Comparison of ENCODE assay signal across 23 cellular contexts in genomic region chr15:28115871-28116270, GRCh38. TPM values are rescaled to one million over a fixed set of nuclear protein-coding genes. Genes with fewer than 3 reads are reported as not detected.
DNase-seq lines count a peak whose midpoint lies in the region; ATAC-seq and TF ChIP-seq lines count a peak whose summit lies in the region.
"Had no signal": no experiment of that assay in that cellular context is flagged by ENCODE, and none has a peak within 500 bp of the region (broad histone marks: within the 10 kb centered on the region; RNA-seq: fewer than 3 reads in every experiment).

No MANE protein-coding gene starts in this region.

- WGBS in IMR-90 (ENCODE audit: extremely low coverage in 2 of 2, insufficient read length in 1 of 2), 2 experiments: 87% methylated on average over 3 of the region's 13 CpGs; no CpG with 5 or more reads in 1 of the 2 experiments

- no peak overlapping the region for H3K4me3 Mint-ChIP-seq in activated naive CD8-positive, alpha-beta T cell treated with anti-CD3 and anti-CD28 coated beads, Interleukin-2, amount 50 U/mL, for 24 hours
- no peak overlapping the region for H3K4me3 Mint-ChIP-seq in activated naive CD8-positive, alpha-beta T cell treated with anti-CD3 and anti-CD28 coated beads for 36 hours
- no peak overlapping the region for H3K4me3 Mint-ChIP-seq in stimulated activated effector memory CD8-positive, alpha-beta T cell treated with anti-CD3 and anti-CD28 coated beads, Interleukin-12 subunit alpha, Interleukin-12 subunit beta, amount 100 ng/mL, for 72 hours
- H3K4me3 Mint-ChIP-seq in HFFc6: no peak overlapping the region
- H3K4me3 Mint-ChIP-seq: CD4-positive, CD25-positive, alpha-beta regulatory T cell; CD8-positive, alpha-beta memory T cell had no signal

- no peak for TF ChIP-seq CTCF in IMR-90 (conservative IDR thresholded peaks at IDR 0.05; ENCODE audit: low read depth, low read length)
- TF ChIP-seq CTCF in HFFc6 (IDR thresholded peaks at IDR 0.05): no peak

- H3K27ac Mint-ChIP-seq in activated naive CD8-positive, alpha-beta T cell treated with anti-CD3 and anti-CD28 coated beads, Interleukin-2, amount 50 U/mL, for 24 hours: peak overlapping the region; percentile 30
- H3K27ac Mint-ChIP-seq in activated naive CD8-positive, alpha-beta T cell treated with anti-CD3 and anti-CD28 coated beads for 36 hours: no peak overlapping the region
- H3K27ac Mint-ChIP-seq in stimulated activated effector memory CD8-positive, alpha-beta T cell treated with anti-CD3 and anti-CD28 coated beads, Interleukin-12 subunit alpha, Interleukin-12 subunit beta, amount 100 ng/mL, for 72 hours: peak overlapping the region; percentile 27
- no peak overlapping the region for H3K27ac Mint-ChIP-seq in HFFc6
- H3K27ac Mint-ChIP-seq: CD8-positive, alpha-beta memory T cell had no signal

- no peak overlapping the region for H4K5ac ChIP-seq in IMR-90 (ENCODE audit: low read depth, low read length)

- no peaks in the 10 kb centered on the region for H3K27me3 Mint-ChIP-seq in activated naive CD8-positive, alpha-beta T cell treated with anti-CD3 and anti-CD28 coated beads, Interleukin-2, amount 50 U/mL, for 24 hours
- H3K27me3 Mint-ChIP-seq in activated naive CD8-positive, alpha-beta T cell treated with anti-CD3 and anti-CD28 coated beads for 36 hours: no peaks in the 10 kb centered on the region
- H3K27me3 Mint-ChIP-seq in HFFc6 (ENCODE audit: insufficient read depth): peaks cover 2% of the 10 kb centered on the region; the same call in 1 of the 2 replicates
- H3K27me3 Mint-ChIP-seq: CD4-positive, CD25-positive, alpha-beta regulatory T cell; CD8-positive, alpha-beta memory T cell had no signal

- H3K23ac ChIP-seq in IMR-90 (ENCODE audit: low read depth, low read length): no peak overlapping the region

- H2AK9ac ChIP-seq in IMR-90 (replicated peaks; ENCODE audit: low read depth, low read length, poor library complexity): peak overlapping the region; percentile 55

- H3K9ac ChIP-seq in IMR-90 (ENCODE audit: low read depth, low read length): no peak overlapping the region
- H3K9ac ChIP-seq: GM23248 had no signal

- H2BK15ac ChIP-seq in IMR-90 (ENCODE audit: low read depth, low read length): no peak overlapping the region

- no peaks in the 10 kb centered on the region for H3K9me3 Mint-ChIP-seq in activated naive CD8-positive, alpha-beta T cell treated with anti-CD3 and anti-CD28 coated beads, Interleukin-2, amount 50 U/mL, for 24 hours
- H3K9me3 Mint-ChIP-seq in activated naive CD8-positive, alpha-beta T cell treated with anti-CD3 and anti-CD28 coated beads for 36 hours: no peaks in the 10 kb centered on the region
- H3K9me3 Mint-ChIP-seq in stimulated activated effector memory CD8-positive, alpha-beta T cell treated with anti-CD3 and anti-CD28 coated beads, Interleukin-12 subunit alpha, Interleukin-12 subunit beta, amount 100 ng/mL, for 72 hours: no peaks in the 10 kb centered on the region
- no peaks in the 10 kb centered on the region for H3K9me3 Mint-ChIP-seq in HFFc6
- H3K9me3 Mint-ChIP-seq: CD4-positive, CD25-positive, alpha-beta regulatory T cell; CD8-positive, alpha-beta memory T cell had no signal

- no peaks in the 10 kb centered on the region for H3K9me1 ChIP-seq in IMR-90 (ENCODE audit: insufficient read depth, low read length)

- intact Hi-C loops in IMR-90 (cut with micrococcal nuclease): no loop called here

- no peak overlapping the region for H2BK20ac ChIP-seq in IMR-90 (ENCODE audit: low read depth, low read length)

- dilution Hi-C loops in IMR-90 (cut with HindIII; ENCODE audit: low sequenced_read_pairs, unreplicated experiment): no loop called here

- no peak overlapping the region for H3K27ac ChIP-seq in IMR-90 (ENCODE audit: insufficient read depth, low read length)
- H3K27ac ChIP-seq: GM23248, HL-60 had no signal

- no peak overlapping the region for H4K91ac ChIP-seq in IMR-90 (ENCODE audit: insufficient read depth, low read depth, low read length)

- CTCF ChIA-PET in IMR-90 (lab: Yijun Ruan, JAX): no interaction called here

- ATAC-seq in activated naive CD8-positive, alpha-beta T cell treated with anti-CD3 and anti-CD28 coated beads, Interleukin-2, amount 50 U/mL, for 24 hours: no peak
- ATAC-seq in IMR-90 (ENCODE audit: low read depth) (no peak), left lobe of liver (no peak), GM21423 (IDR thresholded peaks at IDR 0.05; ENCODE audit: unreplicated experiment) (no peak)
- no peak for ATAC-seq in stimulated activated effector memory CD8-positive, alpha-beta T cell treated with anti-CD3 and anti-CD28 coated beads, Interleukin-12 subunit alpha, Interleukin-12 subunit beta, amount 100 ng/mL, for 72 hours
- ATAC-seq: GM12878 had no signal

- peaks cover 2% of the 10 kb centered on the region; the same call in 1 of the 2 replicates for H3K4me1 ChIP-seq in IMR-90 (ENCODE audit: control insufficient read depth, insufficient read depth, low read length)
- H3K4me1 ChIP-seq: BE2C had no signal

- H4K8ac ChIP-seq in IMR-90 (ENCODE audit: low read depth in 2 of 2, low read length in 2 of 2): no peak overlapping the region

- H3K79me1 ChIP-seq in IMR-90 (ENCODE audit: low read depth in 1 of 2, low read length in 2 of 2): peaks cover 0 to 3% of the 10 kb centered on the region in 2 experiments; a peak in 1 of 4 replicates

- H3K4me2 ChIP-seq in IMR-90 (ENCODE audit: low read depth, low read length): no peak overlapping the region

- H3K36me3 ChIP-seq in IMR-90 (ENCODE audit: control insufficient read depth, insufficient read depth, low read length): peaks cover 50% of the 10 kb centered on the region

- H3K56ac ChIP-seq in IMR-90 (ENCODE audit: extremely low read depth, insufficient read depth, low read length): no peak overlapping the region

- DNase-seq in activated naive CD8-positive, alpha-beta T cell treated with anti-CD3 and anti-CD28 coated beads, Interleukin-2, amount 50 U/mL, for 24 hours: no peak
- DNase-seq in activated naive CD8-positive, alpha-beta T cell treated with anti-CD3 and anti-CD28 coated beads for 36 hours: no peak
- DNase-seq in IMR-90: no peak
- DNase-seq in left lobe of liver (ENCODE audit: low spot score): peak; percentile 15
- DNase-seq in stimulated activated effector memory CD8-positive, alpha-beta T cell treated with anti-CD3 and anti-CD28 coated beads, Interleukin-12 subunit alpha, Interleukin-12 subunit beta, amount 100 ng/mL, for 72 hours (ENCODE audit: low spot score in 2 of 2): no peak
- no peak for DNase-seq in HFFc6
- DNase-seq in AG20443 (ENCODE audit: low spot score): no peak
- DNase-seq: BE2C; C1 segment of cervical spinal cord; CD4-positive, CD25-positive, alpha-beta regulatory T cell; CD8-positive, alpha-beta memory T cell; COR-L47; DMS 273 treated with DMSO at 0.1 percent for 48 hours; DMS53; DND-41; EL; GM23248; HCEC 1CT had no signal

- no peak overlapping the region for H2AK5ac ChIP-seq in IMR-90 (ENCODE audit: low read depth, low read length)

- H3K14ac ChIP-seq in IMR-90 (replicated peaks; ENCODE audit: low read depth, low read length): no peak overlapping the region

- no peaks in the 10 kb centered on the region for H4K20me1 ChIP-seq in IMR-90 (ENCODE audit: insufficient read depth, low read length)

- no peak overlapping the region for H2AFZ ChIP-seq in IMR-90 (replicated peaks; ENCODE audit: low read length, poor library complexity)
- H2AFZ ChIP-seq: GM23248 had no signal

- no peak overlapping the region for H2BK5ac ChIP-seq in IMR-90 (ENCODE audit: low read depth, low read length, poor library complexity, severe bottlenecking)

- no peak overlapping the region for H2BK120ac ChIP-seq in IMR-90 (ENCODE audit: low read depth, low read length)

- H3K27me3 ChIP-seq in IMR-90 (ENCODE audit: control insufficient read depth, insufficient read depth, low read length): no peaks in the 10 kb centered on the region
- H3K27me3 ChIP-seq: BE2C had no signal

- POLR2A ChIA-PET in IMR-90 (lab: Charles Lee; ENCODE audit: unreplicated experiment): no interaction called here

- no peaks in the 10 kb centered on the region for H3K9me3 ChIP-seq in IMR-90 (ENCODE audit: control insufficient read depth, insufficient read depth, low read length)
- H3K9me3 ChIP-seq: BE2C had no signal

- no peak overlapping the region for H3K4me3 ChIP-seq in IMR-90 (ENCODE audit: insufficient read depth, low read depth, low read length)
- H3K4me3 ChIP-seq: GM12878, GM23248 had no signal

- H3K4me1 Mint-ChIP-seq in activated naive CD8-positive, alpha-beta T cell treated with anti-CD3 and anti-CD28 coated beads, Interleukin-2, amount 50 U/mL, for 24 hours: no peaks in the 10 kb centered on the region
- H3K4me1 Mint-ChIP-seq in activated naive CD8-positive, alpha-beta T cell treated with anti-CD3 and anti-CD28 coated beads for 36 hours: no peaks in the 10 kb centered on the region
- no peaks in the 10 kb centered on the region for H3K4me1 Mint-ChIP-seq in stimulated activated effector memory CD8-positive, alpha-beta T cell treated with anti-CD3 and anti-CD28 coated beads, Interleukin-12 subunit alpha, Interleukin-12 subunit beta, amount 100 ng/mL, for 72 hours
- peaks cover 9% of the 10 kb centered on the region; the same call in 1 of the 2 replicates for H3K4me1 Mint-ChIP-seq in HFFc6 (ENCODE audit: low read depth)
- H3K4me1 Mint-ChIP-seq: CD8-positive, alpha-beta memory T cell had no signal

- TF ChIP-seq RAD21 in IMR-90 (IDR thresholded peaks at IDR 0.05; ENCODE audit: low read length): no peak

- H3K36me3 Mint-ChIP-seq in activated naive CD8-positive, alpha-beta T cell treated with anti-CD3 and anti-CD28 coated beads, Interleukin-2, amount 50 U/mL, for 24 hours (ENCODE audit: low read depth): peaks cover 23% of the 10 kb centered on the region
- peaks cover 2% of the 10 kb centered on the region for H3K36me3 Mint-ChIP-seq in activated naive CD8-positive, alpha-beta T cell treated with anti-CD3 and anti-CD28 coated beads for 36 hours
- peaks cover 67% of the 10 kb centered on the region for H3K36me3 Mint-ChIP-seq in stimulated activated effector memory CD8-positive, alpha-beta T cell treated with anti-CD3 and anti-CD28 coated beads, Interleukin-12 subunit alpha, Interleukin-12 subunit beta, amount 100 ng/mL, for 72 hours
- peaks cover 25% of the 10 kb centered on the region for H3K36me3 Mint-ChIP-seq in HFFc6 (ENCODE audit: low read depth)

- H3K4ac ChIP-seq in IMR-90 (ENCODE audit: low read depth, low read length): no peak overlapping the region

- H3K18ac ChIP-seq in IMR-90 (ENCODE audit: low read depth, low read length): no peak overlapping the region

- BruUV-seq in IMR-90 (replicated peaks; lab: Mats Ljungman, UMichigan): no TSS peak

- TF ChIP-seq POLR2A in IMR-90 (IDR thresholded peaks at IDR 0.05; ENCODE audit: low read depth, low read length): no peak

- in situ Hi-C loops in IMR-90 (cut with MboI; ENCODE audit: low sequenced_read_pairs): loop anchor here (25.0 kb wide), 1 partner anchor 1229 kb away; no protein-coding TSS in a partner anchor

RNA-seq across cellular contexts. Expression of gene OCA2, which starts 16.8 kb away (rescaled TPM):
- not detected for total RNA-seq in activated naive CD8-positive, alpha-beta T cell treated with anti-CD3 and anti-CD28 coated beads for 36 hours
- under 0.01 TPM in 1 of 2 replicates, not detected in the other for total RNA-seq in IMR-90 (2012; rRNA removed)
- polyA plus RNA-seq in IMR-90 (2012; rRNA removed): 0.03 TPM in 1 of 2 replicates, not detected in the other
- not detected in 2 replicates for polyA plus RNA-seq in IMR-90 (2012; cell fraction: cytosol; rRNA removed)
- polyA plus RNA-seq in IMR-90 (2012; cell fraction: nucleus; rRNA removed; ENCODE audit: low replicate concordance): not detected in 2 replicates
- total RNA-seq in left lobe of liver: 0.10 TPM
- not detected for total RNA-seq in HFFc6 (2021; fragmentation: NEBNext Ultra II Directional; extraction: Animal tissue kit (Norgen Biotek cat#: 25700))
- total RNA-seq: A172; CD4-positive, CD25-positive, alpha-beta regulatory T cell; CD8-positive, alpha-beta memory T cell; GM12878; GM23248; HT1080 had no signal
- polyA plus RNA-seq: CD4-positive, CD25-positive, alpha-beta regulatory T cell; CD8-positive, alpha-beta memory T cell; GM23248 had no signal

Comparison
In these comparisons a context has a peak if more than half of its experiments do, and no peak if none do; other contexts are left out.
1. H3K27ac Mint-ChIP-seq: peak in activated naive CD8-positive, alpha-beta T cell treated with anti-CD3 and anti-CD28 coated beads, Interleukin-2, amount 50 U/mL, for 24 hours (single experiment) and stimulated activated effector memory CD8-positive, alpha-beta T cell treated with anti-CD3 and anti-CD28 coated beads, Interleukin-12 subunit alpha, Interleukin-12 subunit beta, amount 100 ng/mL, for 72 hours (single experiment); none in activated naive CD8-positive, alpha-beta T cell treated with anti-CD3 and anti-CD28 coated beads for 36 hours (single experiment) and HFFc6 (single experiment).